In the genomic region with DNA sequence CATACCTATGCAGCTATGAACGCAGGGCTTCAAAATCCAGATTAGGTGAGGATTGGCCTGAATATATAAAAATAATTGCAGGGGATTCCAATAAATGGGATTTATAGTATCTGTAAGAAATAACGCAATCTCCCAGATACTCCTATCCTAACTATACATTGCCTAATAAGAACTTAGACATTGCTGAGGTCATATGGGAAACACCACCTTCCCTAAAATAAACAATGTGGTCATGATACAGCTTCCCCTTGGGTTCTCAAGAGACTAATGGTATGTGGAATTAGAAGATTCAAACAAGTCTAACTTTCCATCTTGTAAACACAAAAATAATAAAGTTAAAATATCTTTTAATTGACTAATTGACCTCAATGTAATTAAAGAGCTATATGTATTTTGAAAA, we compare ENCODE assay signal across 18 cellular contexts. TPM values are rescaled to one million over a fixed set of nuclear protein-coding genes. Genes with fewer than 3 reads are reported as not detected.
DNase-seq lines count a peak whose midpoint lies in the region; ATAC-seq and TF ChIP-seq lines count a peak whose summit lies in the region.
"Had no signal": no experiment of that assay in that cellular context is flagged by ENCODE, and none has a peak within 500 bp of the region (broad histone marks: within the 10 kb centered on the region; RNA-seq: fewer than 3 reads in every experiment).

No MANE protein-coding gene starts in this region.

- H3K9me3 Mint-ChIP-seq in activated CD8-positive, alpha-beta T cell treated with anti-CD3 and anti-CD28 coated beads, Interleukin-2, amount 10 ng/mL, durations not matched to agents 7 days and 5 days (ENCODE audit: insufficient read depth) = peaks cover 3% of the 10 kb centered on the region
- H3K9me3 Mint-ChIP-seq in T-helper 2 cell treated with Interferon-gamma antibody and Interleukin-4, amounts not matched to agents 5 μg/mL and 100 μg/mL, for 36 hours = peaks cover 13% of the 10 kb centered on the region
- H3K9me3 Mint-ChIP-seq: stimulated activated effector memory CD8-positive, alpha-beta T cell treated with anti-CD3 and anti-CD28 coated beads, Interleukin-12 subunit alpha, Interleukin-12 subunit beta, amount 100 ng/mL, for 72 hours had no signal

- H3K9me3 ChIP-seq in BLaER1 = peaks cover 64% of the 10 kb centered on the region
- peaks cover 0 to 4% of the 10 kb centered on the region in 2 donors for H3K9me3 ChIP-seq in lung (ENCODE audit: control insufficient read depth in 2 of 2, insufficient read depth in 1 of 2, low read length in 1 of 2)
- H3K9me3 ChIP-seq: right atrium auricular region, testis had no signal

- peaks cover 11% of the 10 kb centered on the region for H3K4me1 Mint-ChIP-seq in activated CD8-positive, alpha-beta T cell treated with anti-CD3 and anti-CD28 coated beads, Interleukin-2, amount 10 ng/mL, durations not matched to agents 7 days and 5 days (ENCODE audit: low read depth)
- peaks cover 16% of the 10 kb centered on the region for H3K4me1 Mint-ChIP-seq in T-helper 2 cell treated with Interferon-gamma antibody and Interleukin-4, amounts not matched to agents 5 μg/mL and 100 μg/mL, for 36 hours (ENCODE audit: low read depth)

- H3K4me3 Mint-ChIP-seq in activated CD8-positive, alpha-beta T cell treated with anti-CD3 and anti-CD28 coated beads, Interleukin-2, amount 10 ng/mL, durations not matched to agents 7 days and 5 days = no peak overlapping the region
- H3K4me3 Mint-ChIP-seq in T-helper 2 cell treated with Interferon-gamma antibody and Interleukin-4, amounts not matched to agents 5 μg/mL and 100 μg/mL, for 36 hours = no peak overlapping the region
- H3K4me3 Mint-ChIP-seq: activated CD4-positive, alpha-beta T cell treated with anti-CD3 and anti-CD28 coated beads for 36 hours; activated naive CD8-positive, alpha-beta T cell treated with anti-CD3 and anti-CD28 coated beads, Interleukin-2, amount 50 U/mL, for 24 hours; stimulated activated effector memory CD8-positive, alpha-beta T cell treated with anti-CD3 and anti-CD28 coated beads, Interleukin-12 subunit alpha, Interleukin-12 subunit beta, amount 100 ng/mL, for 72 hours had no signal

- POLR2A ChIA-PET in activated CD8-positive, alpha-beta T cell treated with anti-CD3 and anti-CD28 coated beads, Interleukin-2, amount 10 ng/mL, durations not matched to agents 7 days and 5 days (lab: Charles Lee) = interaction anchor here (0.9 kb wide), 1 partner anchor 21 kb away, joined by 4 read pairs; no protein-coding TSS in a partner anchor

- H3K4me2 ChIP-seq in BLaER1 = peak overlapping the region; percentile 55

- peaks cover 47% of the 10 kb centered on the region for H3K36me3 Mint-ChIP-seq in activated CD8-positive, alpha-beta T cell treated with anti-CD3 and anti-CD28 coated beads, Interleukin-2, amount 10 ng/mL, durations not matched to agents 7 days and 5 days (ENCODE audit: low read depth)
- H3K36me3 Mint-ChIP-seq in T-helper 2 cell treated with Interferon-gamma antibody and Interleukin-4, amounts not matched to agents 5 μg/mL and 100 μg/mL, for 36 hours (ENCODE audit: low read depth) = peaks cover 31% of the 10 kb centered on the region

- H3K27ac ChIP-seq in BLaER1 = no peak overlapping the region
- no peak overlapping the region for H3K27ac ChIP-seq in lung (ENCODE audit: low read depth in 1 of 2, low read length in 1 of 2)
- H3K27ac ChIP-seq: right atrium auricular region, testis had no signal

- DNase-seq in HCEC 1CT = peak; percentile 70
- DNase-seq in SKM-1 treated with dmso at 0.1 percent for 144 hours (lab: John Stamatoyannopoulos, UW; ENCODE audit: unreplicated experiment) = peak; percentile 24
- DNase-seq in lung (ENCODE audit: low spot score) = no peak
- DNase-seq in activated CD8-positive, alpha-beta T cell treated with anti-CD3 and anti-CD28 coated beads, Interleukin-2, amount 10 ng/mL, durations not matched to agents 7 days and 5 days = no peak
- DNase-seq in T-helper 2 cell treated with Interferon-gamma antibody and Interleukin-4, amounts not matched to agents 5 μg/mL and 100 μg/mL, for 36 hours (ENCODE audit: low spot score) = no peak
- DNase-seq in G401 (ENCODE audit: low spot score) = no peak
- DNase-seq in activated CD4-positive, alpha-beta T cell treated with anti-CD3 and anti-CD28 coated beads, Interleukin-2, amount 50 U/mL, for 1 hour = no peak
- DNase-seq: activated CD4-positive, alpha-beta T cell treated with anti-CD3 and anti-CD28 coated beads for 36 hours; activated CD8-positive, alpha-beta memory T cell treated with anti-CD3 and anti-CD28 coated beads, Interleukin-2, amount 50 U/mL, for 4 hours; activated effector memory CD4-positive, alpha-beta T cell treated with Interleukin-2 at 50 U/mL for 16 hours; activated naive CD8-positive, alpha-beta T cell treated with anti-CD3 and anti-CD28 coated beads, Interleukin-2, amount 50 U/mL, for 24 hours; COR-L47; erythroblast; stimulated activated CD4-positive, alpha-beta T cell treated with anti-CD3 and anti-CD28 coated beads, Interleukin-15, amount 100 ng/mL, for 24 hours; testis had no signal

- peaks cover 15% of the 10 kb centered on the region for H3K4me1 ChIP-seq in BLaER1
- peaks cover 6 to 33% of the 10 kb centered on the region in 2 donors for H3K4me1 ChIP-seq in lung (ENCODE audit: control insufficient read depth in 2 of 2, insufficient read depth in 2 of 2, low read length in 2 of 2)
- H3K4me1 ChIP-seq: testis had no signal

- in situ Hi-C loops in G401 (cut with HindIII; ENCODE audit: low sequenced_read_pairs) = no loop called here

- H3K9ac ChIP-seq in BLaER1 = no peak overlapping the region

- H3K36me3 ChIP-seq in BLaER1 = peaks cover 59% of the 10 kb centered on the region
- no peaks in the 10 kb centered on the region for H3K36me3 ChIP-seq in lung (ENCODE audit: control insufficient read depth in 2 of 2, insufficient read depth in 2 of 2, low read length in 2 of 2)
- H3K36me3 ChIP-seq: right atrium auricular region had no signal

- WGBS in lung, 2 donors = 77 to 80% methylated on average over 2 of the region's 2 CpGs

- TF ChIP-seq CTCF in lung (IDR thresholded peaks at IDR 0.05; ENCODE audit: control extremely low read depth, extremely low read depth) = no peak

- H3K4me3 ChIP-seq in BLaER1 (no peak overlapping the region), lung (no peak overlapping the region)
- H3K4me3 ChIP-seq: right atrium auricular region, testis had no signal

- no peaks in the 10 kb centered on the region for H3K27me3 ChIP-seq in BLaER1
- no peaks in the 10 kb centered on the region for H3K27me3 ChIP-seq in lung (ENCODE audit: control insufficient read depth, insufficient read depth)
- H3K27me3 ChIP-seq: right atrium auricular region, testis had no signal

- ATAC-seq in lung (ENCODE audit: insufficient read depth, low FRiP score) = peak; percentile 27
- ATAC-seq in activated CD8-positive, alpha-beta T cell treated with anti-CD3 and anti-CD28 coated beads, Interleukin-2, amount 10 ng/mL, durations not matched to agents 7 days and 5 days = no peak
- ATAC-seq: activated CD4-positive, alpha-beta T cell treated with anti-CD3 and anti-CD28 coated beads for 36 hours; activated naive CD8-positive, alpha-beta T cell treated with anti-CD3 and anti-CD28 coated beads, Interleukin-2, amount 50 U/mL, for 24 hours; stimulated activated effector memory CD8-positive, alpha-beta T cell treated with anti-CD3 and anti-CD28 coated beads, Interleukin-12 subunit alpha, Interleukin-12 subunit beta, amount 100 ng/mL, for 72 hours had no signal

- H4K20me1 ChIP-seq in BLaER1 = peaks cover 91% of the 10 kb centered on the region

- no peaks in the 10 kb centered on the region for H3K27me3 Mint-ChIP-seq in activated CD8-positive, alpha-beta T cell treated with anti-CD3 and anti-CD28 coated beads, Interleukin-2, amount 10 ng/mL, durations not matched to agents 7 days and 5 days (ENCODE audit: low read depth)
- no peaks in the 10 kb centered on the region for H3K27me3 Mint-ChIP-seq in T-helper 2 cell treated with Interferon-gamma antibody and Interleukin-4, amounts not matched to agents 5 μg/mL and 100 μg/mL, for 36 hours (ENCODE audit: low read depth)
- H3K27me3 Mint-ChIP-seq: activated CD4-positive, alpha-beta T cell treated with anti-CD3 and anti-CD28 coated beads for 36 hours; activated naive CD8-positive, alpha-beta T cell treated with anti-CD3 and anti-CD28 coated beads, Interleukin-2, amount 50 U/mL, for 24 hours had no signal

- H3K27ac Mint-ChIP-seq in activated CD8-positive, alpha-beta T cell treated with anti-CD3 and anti-CD28 coated beads, Interleukin-2, amount 10 ng/mL, durations not matched to agents 7 days and 5 days = no peak overlapping the region
- H3K27ac Mint-ChIP-seq in T-helper 2 cell treated with Interferon-gamma antibody and Interleukin-4, amounts not matched to agents 5 μg/mL and 100 μg/mL, for 36 hours = no peak overlapping the region
- H3K27ac Mint-ChIP-seq: activated CD4-positive, alpha-beta T cell treated with anti-CD3 and anti-CD28 coated beads for 36 hours; activated naive CD8-positive, alpha-beta T cell treated with anti-CD3 and anti-CD28 coated beads, Interleukin-2, amount 50 U/mL, for 24 hours; stimulated activated effector memory CD8-positive, alpha-beta T cell treated with anti-CD3 and anti-CD28 coated beads, Interleukin-12 subunit alpha, Interleukin-12 subunit beta, amount 100 ng/mL, for 72 hours had no signal

- CTCF ChIA-PET in activated CD8-positive, alpha-beta T cell treated with anti-CD3 and anti-CD28 coated beads, Interleukin-2, amount 10 ng/mL, durations not matched to agents 7 days and 5 days (lab: Charles Lee) = no interaction called here

RNA-seq across cellular contexts. Expression of a gene that starts 28.2 kb away (rescaled TPM):
- 100 to 1,000 TPM in 1 of 2 donors, 10 to 100 TPM in 1; 100.0 to 123 TPM for total RNA-seq in lung
- 10 to 100 TPM; 17.3 to 19.6 TPM for polyA plus RNA-seq in lung
- total RNA-seq in activated CD8-positive, alpha-beta T cell treated with anti-CD3 and anti-CD28 coated beads, Interleukin-2, amount 10 ng/mL, durations not matched to agents 7 days and 5 days = 10 to 100 TPM; 87.7 to 92.2 TPM
- total RNA-seq in G401 (2014; rRNA removed; shearing (Covaris generic)) = 76.9 and 118 TPM in 2 replicates

Comparison
In these comparisons a context has a peak if more than half of its experiments do, and no peak if none do; other contexts are left out.
1. DNase-seq: peak in HCEC 1CT (single experiment) and SKM-1 treated with dmso at 0.1 percent for 144 hours (single experiment); none in lung (single experiment), activated CD8-positive, alpha-beta T cell treated with anti-CD3 and anti-CD28 coated beads, Interleukin-2, amount 10 ng/mL, durations not matched to agents 7 days and 5 days (single experiment), T-helper 2 cell treated with Interferon-gamma antibody and Interleukin-4, amounts not matched to agents 5 μg/mL and 100 μg/mL, for 36 hours (single experiment), G401 (single experiment) and activated CD4-positive, alpha-beta T cell treated with anti-CD3 and anti-CD28 coated beads, Interleukin-2, amount 50 U/mL, for 1 hour (single experiment).